ENCODE assay signal across 22 cellular contexts in genomic region chr2:162280654-162281053, GRCh38. TPM values are rescaled to one million over a fixed set of nuclear protein-coding genes. Genes with fewer than 3 reads are reported as not detected.
DNase-seq lines count a peak whose midpoint lies in the region; ATAC-seq and TF ChIP-seq lines count a peak whose summit lies in the region.
"Had no signal": no experiment of that assay in that cellular context is flagged by ENCODE, and none has a peak within 500 bp of the region (broad histone marks: within the 10 kb centered on the region; RNA-seq: fewer than 3 reads in every experiment).

No MANE protein-coding gene starts in this region.

- H3K79me2 ChIP-seq in GM23338 (replicated peaks; ENCODE audit: insufficient read depth) = no peaks in the 10 kb centered on the region

- H3K4me1 Mint-ChIP-seq in GM23338 (peaks cover 3% of the 10 kb centered on the region; the same call in 1 of the 3 replicates), endodermal cell (no peaks in the 10 kb centered on the region)
- H3K4me1 Mint-ChIP-seq: IgD-negative memory B cell had no signal

- no peak for ATAC-seq in GM23338

- H3K4me1 ChIP-seq in GM23338 (ENCODE audit: insufficient read depth) = no peaks in the 10 kb centered on the region
- no peaks in the 10 kb centered on the region for H3K4me1 ChIP-seq in endodermal cell (ENCODE audit: control insufficient read depth, insufficient read depth, low read length)
- peaks cover 0 to 10% (median 1%) of the 10 kb centered on the region in 4 donors for H3K4me1 ChIP-seq in sigmoid colon
- H3K4me1 ChIP-seq: BE2C, HAP-1 had no signal

- H3K36me3 ChIP-seq in GM23338 (ENCODE audit: insufficient read depth) (no peaks in the 10 kb centered on the region), endodermal cell (ENCODE audit: control insufficient read depth, insufficient read depth, low read length) (no peaks in the 10 kb centered on the region), sigmoid colon (peaks cover 0 to 54% (median 3%) of the 10 kb centered on the region in 4 donors)
- H3K36me3 ChIP-seq: BE2C, HAP-1 had no signal

- no peak overlapping the region for H3K27ac ChIP-seq in GM23338 (ENCODE audit: low read depth)
- H3K27ac ChIP-seq in endodermal cell (ENCODE audit: low read depth, low read length) = no peak overlapping the region
- H3K27ac ChIP-seq in sigmoid colon = no peak overlapping the region
- H3K27ac ChIP-seq: GM23248, HL-60, KMS-11 had no signal

- no peak overlapping the region for H3K4me2 ChIP-seq in GM23338
- H3K4me2 ChIP-seq: KMS-11 had no signal

- H3K4me3 ChIP-seq in GM23338 = no peak overlapping the region
- no peak overlapping the region for H3K4me3 ChIP-seq in NB4 (ENCODE audit: low read depth, low read length)
- H3K4me3 ChIP-seq in endodermal cell (ENCODE audit: low read length) = no peak overlapping the region
- no peak overlapping the region for H3K4me3 ChIP-seq in sigmoid colon
- H3K4me3 ChIP-seq: GM23248, HAP-1 had no signal

- H3K4me3 Mint-ChIP-seq in GM23338 = no peak overlapping the region
- no peak overlapping the region for H3K4me3 Mint-ChIP-seq in endodermal cell
- H3K4me3 Mint-ChIP-seq: CD4-positive, CD25-positive, alpha-beta regulatory T cell; IgD-negative memory B cell had no signal

- DNase-seq in GM23338 (ENCODE audit: low spot score) (peak; percentile 27), NB4 (ENCODE audit: low read depth) (no peak), endodermal cell (no peak), NCI-H82 (lab: John Stamatoyannopoulos, UW) (no peak), sigmoid colon (no peak), NCI-H2171 (lab: John Stamatoyannopoulos, UW) (no peak), LoVo (ENCODE audit: low spot score) (no peak)
- DNase-seq: ACHN; BE2C; CD4-positive, CD25-positive, alpha-beta regulatory T cell; DMS153; DND-41; GM23248; NCI-H1105; NCI-H1436 treated with DMSO at 0.1 percent for 48 hours; NCI-H187 treated with DMSO at 0.1 percent for 48 hours; NCI-H524; T-helper 2 cell had no signal

- H4K20me1 ChIP-seq in GM23338 (replicated peaks; ENCODE audit: insufficient read depth) = no peaks in the 10 kb centered on the region

- peak; percentile 33 to 58; a peak in 3 of 4 replicates for TF ChIP-seq CTCF in GM23338 (conservative IDR thresholded peaks at IDR 0.05; ENCODE audit: low read depth in 2 of 2)
- TF ChIP-seq CTCF in NB4 (IDR thresholded peaks at IDR 0.05; ENCODE audit: low read depth, low read length) = peak; percentile 6
- TF ChIP-seq CTCF in endodermal cell (conservative IDR thresholded peaks at IDR 0.05) = peak; percentile 65
- no peak for TF ChIP-seq CTCF in sigmoid colon (IDR thresholded peaks at IDR 0.05)

- no peak for TF ChIP-seq POLR2A in NB4 (IDR thresholded peaks at IDR 0.05; ENCODE audit: extremely low read depth, insufficient read length)
- TF ChIP-seq POLR2A in sigmoid colon (IDR thresholded peaks at IDR 0.05) = no peak

- H3K36me3 Mint-ChIP-seq in GM23338 (ENCODE audit: low read depth) = no peaks in the 10 kb centered on the region
- H3K36me3 Mint-ChIP-seq in endodermal cell (ENCODE audit: low read depth) = no peaks in the 10 kb centered on the region

- no peaks in the 10 kb centered on the region for H3F3A ChIP-seq in GM23338 (replicated peaks; ENCODE audit: low read depth)

- H3K27me3 Mint-ChIP-seq in GM23338 (ENCODE audit: insufficient read depth, low read depth, poor library complexity) (peaks cover 2% of the 10 kb centered on the region), endodermal cell (ENCODE audit: insufficient read depth) (no peaks in the 10 kb centered on the region)
- H3K27me3 Mint-ChIP-seq: CD4-positive, CD25-positive, alpha-beta regulatory T cell; IgD-negative memory B cell had no signal

- H3K9me2 ChIP-seq in GM23338 (ENCODE audit: insufficient read depth) = no peaks in the 10 kb centered on the region

- no peak overlapping the region for H2AFZ ChIP-seq in GM23338
- H2AFZ ChIP-seq: GM23248 had no signal

- H3K27me3 ChIP-seq in GM23338 (ENCODE audit: insufficient read depth) (no peaks in the 10 kb centered on the region), endodermal cell (ENCODE audit: control insufficient read depth, insufficient read depth, low read length, poor library complexity, severe bottlenecking) (no peaks in the 10 kb centered on the region), sigmoid colon (no peaks in the 10 kb centered on the region)
- H3K27me3 ChIP-seq: BE2C had no signal

- H3K9me3 ChIP-seq in endodermal cell (ENCODE audit: control insufficient read depth, low read length) (no peaks in the 10 kb centered on the region), sigmoid colon (no peaks in the 10 kb centered on the region)
- H3K9me3 ChIP-seq: BE2C, HAP-1 had no signal

- no peak for TF ChIP-seq EP300 in sigmoid colon (IDR thresholded peaks at IDR 0.05)

- H3K9ac ChIP-seq in endodermal cell (ENCODE audit: extremely low read depth, low read length, poor library complexity, severe bottlenecking) = no peak overlapping the region
- H3K9ac ChIP-seq: GM23248, KMS-11 had no signal

- H3K27ac Mint-ChIP-seq in GM23338 (no peak overlapping the region), endodermal cell (no peak overlapping the region)
- H3K27ac Mint-ChIP-seq: CD4-positive, CD25-positive, alpha-beta regulatory T cell; IgD-negative memory B cell had no signal

- WGBS in endodermal cell (ENCODE audit: insufficient coverage in 1 of 2, insufficient read length in 1 of 2), 2 experiments = no CpG with 5 or more reads among the region's 1 CpG
- WGBS in sigmoid colon, 2 donors = 97 to 100% methylated on average over 1 of the region's 1 CpG

- H3K9me3 Mint-ChIP-seq in GM23338 (no peaks in the 10 kb centered on the region), endodermal cell (no peaks in the 10 kb centered on the region)
- H3K9me3 Mint-ChIP-seq: CD4-positive, CD25-positive, alpha-beta regulatory T cell; IgD-negative memory B cell had no signal

- intact Hi-C loops in sigmoid colon (cut with DNase I) = no loop called here

TF ChIP-seq in GM23338, 12 proteins besides CTCF, POLR2A, EP300 and RAD21:
- TF ChIP-seq ZNF331 (CRISPR knock-in tag; IDR thresholded peaks at IDR 0.05; ENCODE audit: low read depth) = no peak

RNA-seq across cellular contexts. Expression of gene FAP, which starts 37.4 kb away (rescaled TPM):
- not detected in 2 replicates for total RNA-seq in GM23338 (2014; rRNA removed; shearing (Covaris generic))
- 0.42 TPM in 1 of 2 replicates, not detected in the other for polyA plus RNA-seq in GM23338 (2016; fragmentation: Nextera tagmentation; extraction: Ambion mirVana)
- total RNA-seq in endodermal cell = not detected
- 1.1 TPM for polyA plus RNA-seq in endodermal cell (2013, experiment 1 of 2)
- polyA plus RNA-seq in endodermal cell (2013, experiment 2 of 2) = 1.4 TPM
- 10 to 100 TPM; 12.7 to 35.7 (median 22.4) TPM for total RNA-seq in sigmoid colon
- polyA plus RNA-seq in sigmoid colon = 1 to 10 TPM in 1 of 3 donors, not detected in 2; 2.2 TPM
- total RNA-seq: CD4-positive, CD25-positive, alpha-beta regulatory T cell had no signal
- polyA plus RNA-seq: CD4-positive, CD25-positive, alpha-beta regulatory T cell; IgD-negative memory B cell had no signal

RNA-seq across cellular contexts. Expression of gene IFIH1, which starts 37.8 kb away (rescaled TPM):
- 2.5 and 3.0 TPM in 2 replicates for total RNA-seq in GM23338 (2014; rRNA removed; shearing (Covaris generic))
- polyA plus RNA-seq in GM23338 (2016; fragmentation: Nextera tagmentation; extraction: Ambion mirVana) = 0.97 and 1.2 TPM in 2 replicates
- total RNA-seq in endodermal cell = under 1 TPM; 0.13 to 0.15 TPM
- polyA plus RNA-seq in endodermal cell (2013, experiment 1 of 2) = 0.21 TPM
- 0.08 TPM for polyA plus RNA-seq in endodermal cell (2013, experiment 2 of 2)
- total RNA-seq in sigmoid colon = 10 to 100 TPM in 3 of 4 donors, 1 to 10 TPM in 1; 8.8 to 14.6 (median 11.1) TPM
- 10 to 100 TPM in 2 of 3 donors, 1 to 10 TPM in 1; 9.0 to 16.0 (median 12.0) TPM for polyA plus RNA-seq in sigmoid colon

Comparison
In these comparisons a context has a peak if more than half of its experiments do, and no peak if none do; other contexts are left out.
1. CTCF ChIP-seq: peak in GM23338 (2 of 2), NB4 (single experiment) and endodermal cell (single experiment); none in sigmoid colon (0 of 4).
2. RNA of gene FAP, which starts 37.4 kb away (total RNA-seq): 12.7 to 35.7 TPM in sigmoid colon; not detected in GM23338 and not detected in endodermal cell; every median in the first group is over 10 times any median in the second.